11 cellular contexts compared by ENCODE assay signal in the genomic region with DNA sequence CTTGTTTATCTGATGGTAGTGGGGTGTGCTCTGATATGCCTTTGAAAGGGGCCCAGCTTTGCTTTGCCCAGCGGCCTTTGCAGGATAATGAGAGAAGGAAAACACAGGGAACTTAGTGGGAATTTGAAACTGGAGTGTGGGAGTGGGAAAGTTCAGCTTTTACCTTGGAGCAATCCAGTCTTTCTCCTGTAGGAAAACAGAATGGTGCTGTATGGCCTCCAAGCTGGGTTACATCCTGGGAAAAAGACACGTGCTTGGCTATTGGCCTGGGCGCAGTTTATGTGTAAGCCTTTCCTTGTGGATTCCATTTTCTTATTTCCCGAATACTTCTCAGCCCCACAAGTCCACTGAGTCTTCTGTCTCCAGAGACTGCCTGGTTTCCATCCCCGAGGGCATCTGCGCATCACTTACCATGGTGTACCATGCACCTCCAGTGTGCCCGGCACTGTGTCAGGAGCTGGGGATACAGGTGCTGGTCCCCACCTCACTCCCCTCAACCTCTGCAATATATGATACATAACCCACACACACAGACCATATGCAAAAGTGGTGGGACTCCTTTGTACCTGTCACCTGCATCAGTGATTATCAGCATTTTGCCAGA. TPM values are rescaled to one million over a fixed set of nuclear protein-coding genes. Genes with fewer than 3 reads are reported as not detected.
DNase-seq lines count a peak whose midpoint lies in the region; ATAC-seq, FAIRE-seq and TF ChIP-seq lines count a peak whose summit lies in the region.
"Had no signal": no experiment of that assay in that cellular context is flagged by ENCODE, and none has a peak within 500 bp of the region (broad histone marks: within the 10 kb centered on the region; RNA-seq: fewer than 3 reads in every experiment).

No MANE protein-coding gene starts in this region.

- H3K9me3 Mint-ChIP-seq in H9 = peaks cover 0 to 4% of the 10 kb centered on the region in 2 experiments; a peak in 4 of 5 replicates
- no peaks in the 10 kb centered on the region for H3K9me3 Mint-ChIP-seq in stimulated activated memory B cell treated with anti-CD40 and anti-IgM and Interleukin-4, amounts not matched to agents 10 μg/mL and 1 μg/mL and 100 μg/mL, for 72 hours

- peaks cover 5% of the 10 kb centered on the region; the same call in 1 of the 2 replicates for H3K4me1 ChIP-seq in H9 (ENCODE audit: insufficient read depth, low read length)
- peaks cover 97% of the 10 kb centered on the region for H3K4me1 ChIP-seq in body of pancreas
- H3K4me1 ChIP-seq in mesenchymal stem cell (ENCODE audit: control insufficient read depth, insufficient read depth, low read depth, low read length) = peaks cover 57% of the 10 kb centered on the region

- peaks cover 43% of the 10 kb centered on the region; the same call in 1 of the 2 replicates for H3K79me2 ChIP-seq in H9 (ENCODE audit: insufficient read depth, low read length)

- H3K4me3 ChIP-seq in body of pancreas (no peak overlapping the region), mesenchymal stem cell (ENCODE audit: insufficient read depth in 1 of 2, low read depth in 1 of 2, low read length in 2 of 2) (no peak overlapping the region)
- H3K4me3 ChIP-seq: SK-N-MC had no signal

- H3K27me3 Mint-ChIP-seq in H9 (ENCODE audit: low read depth) = no peaks in the 10 kb centered on the region
- no peaks in the 10 kb centered on the region for H3K27me3 Mint-ChIP-seq in stimulated activated memory B cell treated with anti-CD40 and anti-IgM and Interleukin-4, amounts not matched to agents 10 μg/mL and 1 μg/mL and 100 μg/mL, for 72 hours

- H3K14ac ChIP-seq in H9 (ENCODE audit: insufficient read depth, low read length) (no peak overlapping the region), mesenchymal stem cell (ENCODE audit: low read length in 2 of 2) (no peak overlapping the region)

- no peak overlapping the region for H4K5ac ChIP-seq in H9 (ENCODE audit: insufficient read length, low read depth, low read length)

- H4K8ac ChIP-seq in H9 (replicated peaks; ENCODE audit: insufficient read length, low read depth, low read length) (no peak overlapping the region), mesenchymal stem cell (ENCODE audit: low read length) (peak overlapping the region; percentile 74)

- H4K20me1 ChIP-seq in H9 (ENCODE audit: control insufficient read depth, insufficient read depth, insufficient read length) = no peaks in the 10 kb centered on the region

- H3K79me1 ChIP-seq in H9 (ENCODE audit: insufficient read depth, low read depth, low read length, poor library complexity, severe bottlenecking) (peaks cover 2% of the 10 kb centered on the region), mesenchymal stem cell (replicated peaks; ENCODE audit: low read length, poor library complexity, severe bottlenecking) (no peaks in the 10 kb centered on the region)

- peak overlapping the region; percentile 84 to 93 (median 92); a peak in 6 of 7 replicates for H3K27ac Mint-ChIP-seq in H9
- H3K27ac Mint-ChIP-seq in stimulated activated memory B cell treated with anti-CD40 and anti-IgM and Interleukin-4, amounts not matched to agents 10 μg/mL and 1 μg/mL and 100 μg/mL, for 72 hours = peak overlapping the region; percentile 80

- H3K9ac ChIP-seq in H9 (ENCODE audit: extremely low read depth, insufficient read length, low read length) (no peak overlapping the region), mesenchymal stem cell (ENCODE audit: low read length) (no peak overlapping the region)

- H3K27ac ChIP-seq in H9 (ENCODE audit: insufficient read length, low read depth, low read length) (no peak overlapping the region), body of pancreas (peak overlapping the region; percentile 57 to 99 (median 83)), mesenchymal stem cell (ENCODE audit: low read length, poor library complexity, severe bottlenecking) (peak overlapping the region; percentile 51)
- H3K27ac ChIP-seq: SK-N-MC had no signal

- no peaks in the 10 kb centered on the region for H3K23me2 ChIP-seq in H9 (ENCODE audit: insufficient read length, low read depth, low read length, poor library complexity, severe bottlenecking)

- H2BK20ac ChIP-seq in H9 (ENCODE audit: low read depth, low read length, poor library complexity, severe bottlenecking) = no peak overlapping the region

- ATAC-seq in body of pancreas = no peak
- no peak for ATAC-seq in stimulated activated memory B cell treated with anti-CD40 and anti-IgM and Interleukin-4, amounts not matched to agents 10 μg/mL and 1 μg/mL and 100 μg/mL, for 72 hours

- H2BK12ac ChIP-seq in H9 (ENCODE audit: insufficient read length, low read depth, low read length) (no peak overlapping the region), mesenchymal stem cell (ENCODE audit: low read length in 2 of 2) (peak overlapping the region; percentile 15 to 45)

- H2BK5ac ChIP-seq in H9 (ENCODE audit: insufficient read length, low read length) = no peak overlapping the region
- H2BK5ac ChIP-seq in mesenchymal stem cell (ENCODE audit: low read depth, low read length, poor library complexity, severe bottlenecking) = no peak overlapping the region

- H2BK15ac ChIP-seq in H9 (ENCODE audit: low read depth, low read length) = no peak overlapping the region
- no peak overlapping the region for H2BK15ac ChIP-seq in mesenchymal stem cell (ENCODE audit: low read depth, poor library complexity, severe bottlenecking)

- H3K56ac ChIP-seq in H9 (ENCODE audit: insufficient read length, low read depth, low read length) = no peak overlapping the region

- DNase-seq in H9 (no peak), body of pancreas (peak; percentile 59 to 83 (median 68)), mesenchymal stem cell (no peak), GM12892 (ENCODE audit: insufficient read length) (no peak), hepatic stellate cell (ENCODE audit: low spot score) (no peak), NCI-H345 treated with DMSO at 0.1 percent for 48 hours (lab: John Stamatoyannopoulos, UW; ENCODE audit: unreplicated experiment) (no peak), GM19238 (ENCODE audit: insufficient read length, low spot score) (no peak)
- DNase-seq: NCI-H446 treated with DMSO at 0.1 percent for 48 hours had no signal

- peaks cover 66 to 71% of the 10 kb centered on the region in 2 experiments for H3K4me1 Mint-ChIP-seq in H9
- H3K4me1 Mint-ChIP-seq in stimulated activated memory B cell treated with anti-CD40 and anti-IgM and Interleukin-4, amounts not matched to agents 10 μg/mL and 1 μg/mL and 100 μg/mL, for 72 hours = peaks cover 91% of the 10 kb centered on the region

- H3K36me3 ChIP-seq in body of pancreas (replicated peaks in 1 of 2; ENCODE audit: insufficient read depth in 1 of 2, low read depth in 2 of 2) (no peaks in the 10 kb centered on the region), mesenchymal stem cell (ENCODE audit: control insufficient read depth in 1 of 2, insufficient read depth in 2 of 2, low read depth in 1 of 2, low read length in 2 of 2) (peaks cover 6 to 57% of the 10 kb centered on the region in 2 experiments)

- no peak overlapping the region for H2AK5ac ChIP-seq in H9 (ENCODE audit: insufficient read length, low read length)
- H2AK5ac ChIP-seq in mesenchymal stem cell (ENCODE audit: low read length, severe bottlenecking) = peak overlapping the region; percentile 78

- no peak overlapping the region; a peak in 1 of 5 replicates for H3K4me3 Mint-ChIP-seq in H9
- no peak overlapping the region for H3K4me3 Mint-ChIP-seq in stimulated activated memory B cell treated with anti-CD40 and anti-IgM and Interleukin-4, amounts not matched to agents 10 μg/mL and 1 μg/mL and 100 μg/mL, for 72 hours

- H3K27me3 ChIP-seq in H9 (ENCODE audit: insufficient read depth, low read length) (no peaks in the 10 kb centered on the region), body of pancreas (no peaks in the 10 kb centered on the region), mesenchymal stem cell (ENCODE audit: control insufficient read depth in 1 of 2, insufficient read depth in 1 of 2, low read length in 2 of 2) (no peaks in the 10 kb centered on the region)

- H3K18ac ChIP-seq in H9 (ENCODE audit: insufficient read length, low read depth, low read length) (no peak overlapping the region), mesenchymal stem cell (ENCODE audit: low read depth in 1 of 2, low read length in 2 of 2) (peak overlapping the region; percentile 11 to 62)

- no CpG with 5 or more reads among the region's 7 CpGs for WGBS in H9 (ENCODE audit: extremely low coverage, insufficient read length, low lambda C conversion rate)
- 52 to 56% methylated on average over 7 of the region's 7 CpGs for WGBS in body of pancreas, 2 donors
- 95% methylated on average over 7 of the region's 7 CpGs for WGBS in mesenchymal stem cell

- TF ChIP-seq POLR2A in body of pancreas (IDR thresholded peaks at IDR 0.05) = no peak
- TF ChIP-seq POLR2A in GM12892 (IDR thresholded peaks at IDR 0.05; ENCODE audit: low read depth, low read length) = no peak

- H3K4me2 ChIP-seq in H9 (ENCODE audit: insufficient read depth, insufficient read length, low read length) = no peak overlapping the region
- no peak overlapping the region for H3K4me2 ChIP-seq in mesenchymal stem cell (ENCODE audit: low read length, poor library complexity, severe bottlenecking)

- TF ChIP-seq CTCF in H9 (conservative IDR thresholded peaks at IDR 0.05) = no peak
- TF ChIP-seq CTCF in body of pancreas (IDR thresholded peaks at IDR 0.05) = peak in 2 of 7 experiments; percentile 3 to 8

- H3K4ac ChIP-seq in H9 (ENCODE audit: low read depth, low read length) (no peak overlapping the region), mesenchymal stem cell (ENCODE audit: low read depth in 1 of 2, low read length in 2 of 2) (no peak overlapping the region)

- H4K91ac ChIP-seq in H9 (ENCODE audit: insufficient read length, low read depth, low read length) (no peak overlapping the region), mesenchymal stem cell (ENCODE audit: low read length) (no peak overlapping the region)

- H3K36me3 Mint-ChIP-seq in H9 (ENCODE audit: insufficient read depth in 1 of 3, low read depth in 3 of 3) = peaks cover 24 to 41% (median 40%) of the 10 kb centered on the region in 3 experiments; a peak in 6 of 7 replicates
- peaks cover 39% of the 10 kb centered on the region for H3K36me3 Mint-ChIP-seq in stimulated activated memory B cell treated with anti-CD40 and anti-IgM and Interleukin-4, amounts not matched to agents 10 μg/mL and 1 μg/mL and 100 μg/mL, for 72 hours

- no peak overlapping the region for H3T11ph ChIP-seq in H9 (ENCODE audit: low read length)

- no peak for FAIRE-seq in GM12892 (lab: Jason Lieb, UNC)
- FAIRE-seq: GM18507 had no signal

- H2AFZ ChIP-seq in H9 (ENCODE audit: low read length) = no peak overlapping the region
- H2AFZ ChIP-seq in mesenchymal stem cell (ENCODE audit: low read depth, low read length) = no peak overlapping the region

- H3K23ac ChIP-seq in H9 (ENCODE audit: insufficient read length, low read depth, low read length) (no peak overlapping the region), mesenchymal stem cell (ENCODE audit: low read length in 2 of 2) (no peak overlapping the region)

- intact Hi-C loops in body of pancreas (cut with DNase I) = no loop called here

- H3K9me3 ChIP-seq in H9 (ENCODE audit: control insufficient read depth, low read depth, low read length) = no peaks in the 10 kb centered on the region
- no peaks in the 10 kb centered on the region for H3K9me3 ChIP-seq in body of pancreas
- no peaks in the 10 kb centered on the region for H3K9me3 ChIP-seq in mesenchymal stem cell (ENCODE audit: control insufficient read depth, low read length)

- H2BK120ac ChIP-seq in H9 (ENCODE audit: low read depth, low read length, poor library complexity, severe bottlenecking) (no peak overlapping the region), mesenchymal stem cell (ENCODE audit: low read depth, low read length) (no peak overlapping the region)

RNA-seq across cellular contexts. Expression of a gene that starts 31.5 kb away (rescaled TPM):
- total RNA-seq in H9 (2021) (369 and 386 TPM in 2 replicates), body of pancreas (100 to 1,000 TPM; 143 to 148 TPM)
- polyA plus RNA-seq in mesenchymal stem cell (2013, experiment 1 of 2) = 259 TPM
- 250 TPM for polyA plus RNA-seq in mesenchymal stem cell (2013, experiment 2 of 2)
- 113 TPM for polyA plus RNA-seq in GM12892 (2012; ENCODE audit: missing spikeins)

Comparison
In these comparisons a context has a peak if more than half of its experiments do, and no peak if none do; other contexts are left out.
1. DNase-seq: peak in body of pancreas (4 of 4); none in H9 (single experiment), mesenchymal stem cell (single experiment), GM12892 (single experiment), hepatic stellate cell (single experiment), NCI-H345 treated with DMSO at 0.1 percent for 48 hours (single experiment) and GM19238 (single experiment).